ENCODE assay signal across 17 cellular contexts in genomic region chr6:2327591-2327990, GRCh38.
A peak's percentile ranks its signal among the peaks of the same experiment; 100 is the strongest.
DNase-seq lines count a peak whose midpoint lies in the region; ATAC-seq, FAIRE-seq and TF ChIP-seq lines count a peak whose summit lies in the region.
"Had no signal": no experiment of that assay in that cellular context is flagged by ENCODE, and none has a peak within 500 bp of the region (broad histone marks: within the 10 kb centered on the region; RNA-seq: fewer than 3 reads in every experiment).

No MANE protein-coding gene starts in this region.

- H3K9me2 ChIP-seq in HCT116 (ENCODE audit: insufficient read depth), result no peaks in the 10 kb centered on the region

- H3K36me3 ChIP-seq in HCT116 (ENCODE audit: control insufficient read depth in 1 of 2, insufficient read depth in 2 of 2, low read length in 2 of 2) (no peaks in the 10 kb centered on the region), GM12878 (ENCODE audit: control insufficient read depth in 2 of 2, insufficient read depth in 2 of 2, low read length in 1 of 2) (no peaks in the 10 kb centered on the region)

- FAIRE-seq in A204.1 (lab: Jason Lieb, UNC), result peak; percentile 11
- no peak for FAIRE-seq in GM12878 (lab: Jason Lieb, UNC)
- FAIRE-seq: G401.6, GM19239 had no signal

- H2AFZ ChIP-seq in HCT116 (ENCODE audit: low read depth, low read length, poor library complexity, severe bottlenecking) (no peak overlapping the region), GM12878 (ENCODE audit: control insufficient read depth, low read depth, low read length) (no peak overlapping the region)
- H2AFZ ChIP-seq: GM23338 had no signal

- intact Hi-C loops in HCT116 (cut with micrococcal nuclease), result no loop called here
- intact Hi-C loops in GM12878 (cut with micrococcal nuclease; ENCODE audit: unreplicated experiment), result no loop called here

- ATAC-seq in HCT116 (no peak), GM12878 (no peak), GM19397 (IDR thresholded peaks at IDR 0.05; ENCODE audit: unreplicated experiment) (no peak)
- ATAC-seq: CD8-positive, alpha-beta T cell; GM23338 had no signal

- H3K9ac ChIP-seq in HCT116 (ENCODE audit: low read length) (no peak overlapping the region), GM12878 (ENCODE audit: control insufficient read depth, insufficient read depth, low read length) (no peak overlapping the region)
- H3K9ac ChIP-seq: BLaER1 had no signal

- POLR2A ChIA-PET in HCT116 (lab: Charles Lee) (no interaction called here), GM12878 (lab: Charles Lee) (no interaction called here)

- TF ChIP-seq RAD21 in HCT116 (IDR thresholded peaks at IDR 0.05; ENCODE audit: low read depth) (no peak), GM12878 (IDR thresholded peaks at IDR 0.05; ENCODE audit: insufficient read depth, low read depth, low read length) (no peak)

- no peak overlapping the region for H3K4me3 ChIP-seq in HCT116 (replicated peaks in 1 of 2; ENCODE audit: low read depth in 1 of 2, low read length in 2 of 2)
- no peak overlapping the region for H3K4me3 ChIP-seq in GM12878
- H3K4me3 ChIP-seq: BLaER1, GM23338 had no signal

- H3K4me1 ChIP-seq in HCT116 (ENCODE audit: control insufficient read depth in 1 of 2, insufficient read depth in 2 of 2, low read length in 2 of 2) (no peaks in the 10 kb centered on the region), GM12878 (ENCODE audit: control insufficient read depth, insufficient read depth, low read length) (no peaks in the 10 kb centered on the region)
- H3K4me1 ChIP-seq: BLaER1, Caco-2 had no signal

- H3K27me3 ChIP-seq in HCT116 (ENCODE audit: insufficient read depth, low read length) (no peaks in the 10 kb centered on the region), GM12878 (replicated peaks in 1 of 2; ENCODE audit: control insufficient read depth in 2 of 2, insufficient read depth in 2 of 2, low read length in 1 of 2) (no peaks in the 10 kb centered on the region)
- H3K27me3 ChIP-seq: BLaER1 had no signal

- TF ChIP-seq POLR2A in HCT116 (IDR thresholded peaks at IDR 0.05; ENCODE audit: borderline replicate concordance, extremely low read depth, insufficient read depth, insufficient read length) (no peak), GM12878 (IDR thresholded peaks at IDR 0.05; ENCODE audit: low read depth, low read length) (no peak)

- RAD21 ChIA-PET in HCT116 (lab: Charles Lee; ENCODE audit: low non-redundant PET in 1 of 2, low total read pairs in 2 of 2, uncharacterized antibody in 2 of 2, unreplicated experiment in 2 of 2), result no interaction called here
- RAD21 ChIA-PET in GM12878 (lab: Charles Lee; ENCODE audit: unreplicated experiment), result no interaction called here

- DNase-seq in HCT116 (ENCODE audit: low read depth, low spot score), result no peak
- no peak for DNase-seq in GM12878 (ENCODE audit: low read depth, low spot score)
- DNase-seq in NCI-H1092 (lab: John Stamatoyannopoulos, UW), result no peak
- no peak for DNase-seq in HPDE6-E6E7 (ENCODE audit: extremely low spot score)
- DNase-seq: Caco-2; CD4-positive, CD25-positive, alpha-beta regulatory T cell; CD8-positive, alpha-beta T cell; DMS153; DND-41; H9 had no signal

- in situ Hi-C loops in GM12878 (cut with MboI), result no loop called here

- TF ChIP-seq EP300 in GM12878 (IDR thresholded peaks at IDR 0.05; ENCODE audit: borderline replicate concordance in 1 of 2, control insufficient read depth in 1 of 2, low read depth in 2 of 2, low read length in 2 of 2), result no peak

- H3K79me2 ChIP-seq in HCT116 (ENCODE audit: insufficient read depth, low read length) (no peaks in the 10 kb centered on the region), GM12878 (ENCODE audit: control insufficient read depth, insufficient read depth, low read length) (no peaks in the 10 kb centered on the region)

- TF ChIP-seq CTCF in HCT116 (IDR thresholded peaks at IDR 0.05 in 2 of 3, conservative IDR thresholded peaks at IDR 0.05 in 1 of 3; ENCODE audit: borderline replicate concordance in 1 of 3, insufficient read depth in 1 of 3, low read depth in 2 of 3, low read length in 2 of 3) (no peak), GM12878 (IDR thresholded peaks at IDR 0.05 in 2 of 3, conservative IDR thresholded peaks at IDR 0.05 in 1 of 3; ENCODE audit: control insufficient read depth in 2 of 3, extremely low read depth in 1 of 3, insufficient read depth in 1 of 3, low read depth in 3 of 3, low read length in 3 of 3) (no peak)

- peaks cover 8 to 9% of the 10 kb centered on the region in 2 experiments; a peak in 2 of 4 replicates for H3K9me3 ChIP-seq in HCT116 (ENCODE audit: control insufficient read depth in 1 of 2, insufficient read depth in 1 of 2, low read depth in 1 of 2, low read length in 2 of 2)
- H3K9me3 ChIP-seq in GM12878 (replicated peaks; ENCODE audit: control insufficient read depth, insufficient read depth, low read length), result peaks cover 12% of the 10 kb centered on the region; the same call in 2 of the 3 replicates

- SMC1A ChIA-PET in GM12878 (lab: Charles Lee; ENCODE audit: uncharacterized antibody, unreplicated experiment), result no interaction called here

- H4K20me1 ChIP-seq in HCT116 (ENCODE audit: insufficient read depth) (no peaks in the 10 kb centered on the region), GM12878 (ENCODE audit: control insufficient read depth, insufficient read depth) (no peaks in the 10 kb centered on the region)
- H4K20me1 ChIP-seq: BLaER1 had no signal

- CTCF ChIA-PET in HCT116 (lab: Charles Lee), result no interaction called here
- CTCF ChIA-PET in GM12878 (lab: Yijun Ruan, JAX), result no interaction called here

- H3K4me2 ChIP-seq in HCT116 (ENCODE audit: low read length), result no peak overlapping the region
- no peak overlapping the region for H3K4me2 ChIP-seq in GM12878 (ENCODE audit: control insufficient read depth, insufficient read depth)
- H3K4me2 ChIP-seq: BLaER1, GM23338 had no signal

- no TSS peak for BruUV-seq in HCT116 (replicated peaks; lab: Mats Ljungman, UMichigan)
- no TSS peak for BruUV-seq in GM12878 (replicated peaks; lab: Mats Ljungman, UMichigan)

- H3K27ac ChIP-seq in HCT116 (ENCODE audit: low read depth, low read length) (no peak overlapping the region), GM12878 (ENCODE audit: control insufficient read depth, insufficient read depth) (no peak overlapping the region)
- H3K27ac ChIP-seq: BLaER1, C4-2B had no signal

TF ChIP-seq in HCT116, 20 proteins besides CTCF, POLR2A, EP300 and RAD21:
- TF ChIP-seq CBX3 (IDR thresholded peaks at IDR 0.05; ENCODE audit: low read depth), result peak; percentile 73; the same call in 1 of the 2 replicates
- no peak for TF ChIP-seq YY1 (IDR thresholded peaks at IDR 0.05; ENCODE audit: extremely low read depth, insufficient replicate concordance, low read depth, low read length)
TF ChIP-seq in HCT116: peak in this region for 1.

TF ChIP-seq in GM12878, 131 proteins besides CTCF, POLR2A, EP300 and RAD21:
- TF ChIP-seq ZNF622 (IDR thresholded peaks at IDR 0.05) (no peak), STAT3 (IDR thresholded peaks at IDR 0.05; ENCODE audit: low read depth, low read length) (no peak), CREB1 (IDR thresholded peaks at IDR 0.05; ENCODE audit: low read depth) (no peak), CBX5 (IDR thresholded peaks at IDR 0.05; ENCODE audit: low read depth) (peak; percentile 71; the same call in 1 of the 2 replicates)
